Comparison of ENCODE assay signal across 8 cellular contexts in genomic region chr2:37809525-37809924, GRCh38.
DNase-seq lines count a peak whose midpoint lies in the region; ATAC-seq and TF ChIP-seq lines count a peak whose summit lies in the region.

No MANE protein-coding gene starts in this region.

- TF ChIP-seq CTCF in choroid plexus epithelial cell (conservative IDR thresholded peaks at IDR 0.05; ENCODE audit: low read depth, low read length): peak; percentile 70
- TF ChIP-seq CTCF in mesothelial cell of epicardium (IDR thresholded peaks at IDR 0.05; ENCODE audit: unreplicated experiment): peak; percentile 49

- no peaks in the 10 kb centered on the region for H3K9me3 ChIP-seq in CD4-positive, alpha-beta memory T cell (ENCODE audit: control insufficient read depth in 1 of 2, low read length in 2 of 2)
- H3K9me3 ChIP-seq in MG63: peaks cover 22% of the 10 kb centered on the region

- peaks cover 2 to 15% (median 10%) of the 10 kb centered on the region in 8 donors for H3K9me3 Mint-ChIP-seq in CD4-positive, alpha-beta memory T cell
- H3K9me3 Mint-ChIP-seq in mesothelial cell of epicardium: peaks cover 24% of the 10 kb centered on the region

- DNase-seq in CD4-positive, alpha-beta memory T cell: peak in 4 of 5 donors; percentile 8 to 16 (median 10)
- DNase-seq in M059J (ENCODE audit: low read depth) (peak; percentile 60), choroid plexus epithelial cell (ENCODE audit: low read depth) (peak; percentile 74), mesothelial cell of epicardium (ENCODE audit: low spot score in 2 of 2, unreplicated experiment in 2 of 2) (no peak), NCI-H2171 treated with DMSO at 0.1 percent for 48 hours (lab: John Stamatoyannopoulos, UW) (no peak), NCI-H2171 (lab: John Stamatoyannopoulos, UW) (no peak), MG63 (no peak)

- H3K4me3 ChIP-seq in CD4-positive, alpha-beta memory T cell (ENCODE audit: low read length in 2 of 2): no peak overlapping the region
- H3K4me3 ChIP-seq in choroid plexus epithelial cell (ENCODE audit: low read depth, low read length) (no peak overlapping the region), MG63 (no peak overlapping the region)

- CTCF ChIA-PET in CD4-positive, alpha-beta memory T cell (lab: Charles Lee; ENCODE audit: partially characterized antibody): interaction anchor here (1.0 to 1.9 kb wide), 3 partner anchors 23 to 413 kb away, joined by 3 to 7 read pairs (median 5); no protein-coding TSS in a partner anchor

- ATAC-seq in GM18502 (IDR thresholded peaks at IDR 0.05; ENCODE audit: poor library complexity, unreplicated experiment): no peak

- H3K4me1 Mint-ChIP-seq in CD4-positive, alpha-beta memory T cell: peaks cover 4 to 6% (median 5%) of the 10 kb centered on the region in 4 donors
- peaks cover 12% of the 10 kb centered on the region for H3K4me1 Mint-ChIP-seq in mesothelial cell of epicardium

- H3K27ac ChIP-seq in CD4-positive, alpha-beta memory T cell (ENCODE audit: low read depth, low read length): no peak overlapping the region

- no peaks in the 10 kb centered on the region for H3K36me3 ChIP-seq in CD4-positive, alpha-beta memory T cell (ENCODE audit: insufficient read depth, low read length)
- H3K36me3 ChIP-seq in MG63: peaks cover 3% of the 10 kb centered on the region

- no peak overlapping the region for H3K4me3 Mint-ChIP-seq in CD4-positive, alpha-beta memory T cell
- no peak overlapping the region for H3K4me3 Mint-ChIP-seq in mesothelial cell of epicardium

- POLR2A ChIA-PET in CD4-positive, alpha-beta memory T cell (lab: Charles Lee; ENCODE audit: partially characterized antibody): no interaction called here

- H3K36me3 Mint-ChIP-seq in CD4-positive, alpha-beta memory T cell: peaks cover 0 to 10% of the 10 kb centered on the region in 2 donors
- H3K36me3 Mint-ChIP-seq in mesothelial cell of epicardium: peaks cover 7% of the 10 kb centered on the region

- intact Hi-C loops in CD4-positive, alpha-beta memory T cell (cut with micrococcal nuclease): loop anchor here (1.0 kb wide), 1 partner anchor 395 kb away; no protein-coding TSS in a partner anchor

- no peak overlapping the region for H3K27ac Mint-ChIP-seq in CD4-positive, alpha-beta memory T cell
- H3K27ac Mint-ChIP-seq in mesothelial cell of epicardium: no peak overlapping the region

- peaks cover 0 to 4% of the 10 kb centered on the region in 2 donors for H3K27me3 Mint-ChIP-seq in CD4-positive, alpha-beta memory T cell
- no peaks in the 10 kb centered on the region for H3K27me3 Mint-ChIP-seq in mesothelial cell of epicardium (ENCODE audit: low read depth)

- H3K27me3 ChIP-seq in CD4-positive, alpha-beta memory T cell (ENCODE audit: insufficient read depth, low read length): no peaks in the 10 kb centered on the region
- H3K27me3 ChIP-seq in MG63: no peaks in the 10 kb centered on the region

- H3K4me1 ChIP-seq in CD4-positive, alpha-beta memory T cell (ENCODE audit: insufficient read depth, low read length): no peaks in the 10 kb centered on the region

Comparison
In these comparisons a context has a peak if more than half of its experiments do, and no peak if none do; other contexts are left out.
1. DNase-seq: peak in CD4-positive, alpha-beta memory T cell (4 of 5), M059J (single experiment) and choroid plexus epithelial cell (single experiment); none in mesothelial cell of epicardium (0 of 2), NCI-H2171 treated with DMSO at 0.1 percent for 48 hours (single experiment), NCI-H2171 (single experiment) and MG63 (single experiment).